10 cellular contexts compared by ENCODE assay signal in genomic region chr1:22711071-22711470, GRCh38. TPM values are rescaled to one million over a fixed set of nuclear protein-coding genes. Genes with fewer than 3 reads are reported as not detected.
DNase-seq lines count a peak whose midpoint lies in the region; ATAC-seq and TF ChIP-seq lines count a peak whose summit lies in the region.
"Had no signal": no experiment of that assay in that cellular context is flagged by ENCODE, and none has a peak within 500 bp of the region (broad histone marks: within the 10 kb centered on the region; RNA-seq: fewer than 3 reads in every experiment).

No MANE protein-coding gene starts in this region.

- POLR2A ChIA-PET in MCF 10A (lab: Yijun Ruan, JAX) = no interaction called here

- H3K27ac ChIP-seq in breast epithelium (no peak overlapping the region), upper lobe of left lung (no peak overlapping the region)

- H3K4me3 ChIP-seq in breast epithelium (peak overlapping the region; percentile 48 to 73 (median 51)), adipocyte (ENCODE audit: low read length) (no peak overlapping the region), upper lobe of left lung (peak overlapping the region in 3 of 4 donors; percentile 48 to 57 (median 53))

- H3K4me3 Mint-ChIP-seq in MCF 10A (ENCODE audit: unreplicated experiment) (no peak overlapping the region), nephron progenitor cell (no peak overlapping the region)

- peaks cover 4 to 11% of the 10 kb centered on the region in 2 donors for H3K27me3 ChIP-seq in breast epithelium
- H3K27me3 ChIP-seq in adipocyte (replicated peaks; ENCODE audit: control insufficient read depth, insufficient read depth, low read length) = peaks cover 34% of the 10 kb centered on the region
- H3K27me3 ChIP-seq in upper lobe of left lung = peaks cover 0 to 16% (median 5%) of the 10 kb centered on the region in 4 donors

- no peak for TF ChIP-seq EP300 in upper lobe of left lung (IDR thresholded peaks at IDR 0.05)

- H3K4me1 ChIP-seq in breast epithelium = peaks cover 0 to 7% of the 10 kb centered on the region in 2 donors
- peaks cover 8% of the 10 kb centered on the region for H3K4me1 ChIP-seq in adipocyte (ENCODE audit: control insufficient read depth, insufficient read depth, low read length)
- H3K4me1 ChIP-seq in upper lobe of left lung = peaks cover 7 to 23% (median 19%) of the 10 kb centered on the region in 4 donors

- WGBS in upper lobe of left lung, 2 donors = no CpG with 5 or more reads among the region's 60 CpGs

- DNase-seq in breast epithelium (ENCODE audit: low spot score in 2 of 2) (no peak), MCF 10A (ENCODE audit: unreplicated experiment) (no peak), adipocyte (ENCODE audit: low read depth) (peak; percentile 42), left kidney (ENCODE audit: low read depth, low spot score) (peak; percentile 52), upper lobe of left lung (peak in 1 of 2 donors; percentile 86), NCI-H345 (lab: John Stamatoyannopoulos, UW) (no peak), SW480 (ENCODE audit: low spot score) (no peak), nephron progenitor cell (no peak)

- no peaks in the 10 kb centered on the region for H3K9me3 ChIP-seq in breast epithelium
- H3K9me3 ChIP-seq in adipocyte (ENCODE audit: control insufficient read depth, low read length) = no peaks in the 10 kb centered on the region
- no peaks in the 10 kb centered on the region for H3K9me3 ChIP-seq in upper lobe of left lung

- H3K4me1 Mint-ChIP-seq in MCF 10A (ENCODE audit: insufficient read depth, unreplicated experiment) (no peaks in the 10 kb centered on the region), nephron progenitor cell (peaks cover 24% of the 10 kb centered on the region)

- H3K27ac Mint-ChIP-seq in MCF 10A (ENCODE audit: low read depth, unreplicated experiment) = no peak overlapping the region
- no peak overlapping the region for H3K27ac Mint-ChIP-seq in nephron progenitor cell
- H3K27ac Mint-ChIP-seq: memory B cell had no signal

- no peak overlapping the region for H3K9ac ChIP-seq in adipocyte (ENCODE audit: low read length)

- H3K9me3 Mint-ChIP-seq in MCF 10A (ENCODE audit: unreplicated experiment) = no peaks in the 10 kb centered on the region
- H3K9me3 Mint-ChIP-seq in nephron progenitor cell = no peaks in the 10 kb centered on the region
- H3K9me3 Mint-ChIP-seq: memory B cell had no signal

- no peaks in the 10 kb centered on the region for H3K27me3 Mint-ChIP-seq in MCF 10A (ENCODE audit: insufficient read depth, unreplicated experiment)
- peaks cover 71% of the 10 kb centered on the region for H3K27me3 Mint-ChIP-seq in nephron progenitor cell (ENCODE audit: low read depth, poor library complexity)

- intact Hi-C loops in breast epithelium (cut with DNase I; ENCODE audit: low total_unique reads) (no loop called here), MCF 10A (cut with micrococcal nuclease) (no loop called here)

- no TSS peak for BruUV-seq in MCF 10A (replicated peaks; lab: Mats Ljungman, UMichigan)

- no peak for ATAC-seq in upper lobe of left lung (ENCODE audit: low FRiP score in 2 of 2)

- TF ChIP-seq POLR2A in breast epithelium (IDR thresholded peaks at IDR 0.05) = no peak
- no peak for TF ChIP-seq POLR2A in upper lobe of left lung (IDR thresholded peaks at IDR 0.05)

- H3K36me3 Mint-ChIP-seq in MCF 10A (ENCODE audit: insufficient read depth, unreplicated experiment) (no peaks in the 10 kb centered on the region), nephron progenitor cell (ENCODE audit: low read depth) (no peaks in the 10 kb centered on the region)
- H3K36me3 Mint-ChIP-seq: memory B cell had no signal

- H3K36me3 ChIP-seq in breast epithelium (no peaks in the 10 kb centered on the region), adipocyte (ENCODE audit: control insufficient read depth, insufficient read depth, low read length, severe bottlenecking) (no peaks in the 10 kb centered on the region), upper lobe of left lung (no peaks in the 10 kb centered on the region)

- no peak for TF ChIP-seq CTCF in breast epithelium (IDR thresholded peaks at IDR 0.05)
- TF ChIP-seq CTCF in MCF 10A (IDR thresholded peaks at IDR 0.05; ENCODE audit: unreplicated experiment) = no peak
- TF ChIP-seq CTCF in upper lobe of left lung (IDR thresholded peaks at IDR 0.05) = no peak
- no peak for TF ChIP-seq CTCF in nephron progenitor cell (IDR thresholded peaks at IDR 0.05)

- CTCF ChIA-PET in MCF 10A (lab: Yijun Ruan, JAX) = no interaction called here

RNA-seq across cellular contexts. Expression of gene EPHB2, which starts 0.4 kb away (rescaled TPM):
- total RNA-seq in breast epithelium (1 to 10 TPM; 1.3 to 4.6 (median 1.5) TPM), MCF 10A (2022) (0.22 and 0.79 TPM in 2 replicates), upper lobe of left lung (1 to 10 TPM; 1.0 to 8.8 (median 5.6) TPM)

RNA-seq across cellular contexts. Expression of gene C1QB, which starts 58.0 kb away (rescaled TPM):
- total RNA-seq in breast epithelium (100 to 1,000 TPM; 172 to 706 (median 330) TPM), MCF 10A (2022) (not detected in 2 replicates), upper lobe of left lung (1,000 to 10,000 TPM in 4 of 6 donors, 100 to 1,000 TPM in 2; 391 to 1,763 (median 1,026) TPM)
- total RNA-seq: G401 had no signal

Comparison
In these comparisons a context has a peak if more than half of its experiments do, and no peak if none do; other contexts are left out.
1. RNA of gene C1QB, which starts 58.0 kb away (total RNA-seq): 391 to 1,763 TPM in upper lobe of left lung and 172 to 706 TPM in breast epithelium; not detected in MCF 10A; every median in the first group is over 100 times any median in the second.
2. DNase-seq: peak in adipocyte (single experiment) and left kidney (single experiment); none in breast epithelium (0 of 2), MCF 10A (single experiment), NCI-H345 (single experiment), SW480 (single experiment) and nephron progenitor cell (single experiment).